Comparison of ENCODE assay signal across 16 cellular contexts in genomic region chr10:133058267-133059092, GRCh38. TPM values are rescaled to one million over a fixed set of nuclear protein-coding genes. Genes with fewer than 3 reads are reported as not detected.
DNase-seq lines count a peak whose midpoint lies in the region; ATAC-seq and TF ChIP-seq lines count a peak whose summit lies in the region.
"Had no signal": no experiment of that assay in that cellular context is flagged by ENCODE, and none has a peak within 500 bp of the region (broad histone marks: within the 10 kb centered on the region; RNA-seq: fewer than 3 reads in every experiment).

No MANE protein-coding gene starts in this region.

- no peak overlapping the region for H3K27ac Mint-ChIP-seq in activated naive CD4-positive, alpha-beta T cell treated with anti-CD3 and anti-CD28 coated beads, Interleukin-2, amount 50 U/mL, for 24 hours
- H3K27ac Mint-ChIP-seq in activated naive CD8-positive, alpha-beta T cell: no peak overlapping the region
- H3K27ac Mint-ChIP-seq in progenitor cell of endocrine pancreas (peak overlapping the region; percentile 22), endothelial cell (ENCODE audit: unreplicated experiment) (no peak overlapping the region)

- TF ChIP-seq CTCF in Loucy (conservative IDR thresholded peaks at IDR 0.05; ENCODE audit: low read length) (no peak), progenitor cell of endocrine pancreas (IDR thresholded peaks at IDR 0.05; ENCODE audit: unreplicated experiment) (no peak), endothelial cell (IDR thresholded peaks at IDR 0.05; ENCODE audit: unreplicated experiment) (no peak)

- no peaks in the 10 kb centered on the region for H3K27me3 ChIP-seq in Loucy (ENCODE audit: insufficient read depth, low read length, poor library complexity, severe bottlenecking)
- H3K27me3 ChIP-seq: vagina had no signal

- DNase-seq in activated naive CD4-positive, alpha-beta T cell treated with Interleukin-2 at 50 U/mL for 16 hours: no peak
- DNase-seq in progenitor cell of endocrine pancreas (ENCODE audit: low spot score, unreplicated experiment) (no peak), Ammon's horn (ENCODE audit: low spot score) (no peak), endothelial cell (ENCODE audit: low spot score) (no peak)
- DNase-seq: head of caudate nucleus; mesenchymal stem cell; NCI-H1092; NCI-H82; retina; stimulated activated CD4-positive, alpha-beta T cell treated with anti-CD3 and anti-CD28 coated beads, Interleukin-15, amount 100 ng/mL, for 24 hours had no signal

- H4K20me1 ChIP-seq in Loucy (ENCODE audit: insufficient read depth, low read length, poor library complexity, severe bottlenecking): no peaks in the 10 kb centered on the region

- H3K27me3 Mint-ChIP-seq in activated naive CD4-positive, alpha-beta T cell treated with anti-CD3 and anti-CD28 coated beads, Interleukin-2, amount 50 U/mL, for 24 hours: peaks cover 4% of the 10 kb centered on the region
- no peaks in the 10 kb centered on the region for H3K27me3 Mint-ChIP-seq in activated naive CD8-positive, alpha-beta T cell
- H3K27me3 Mint-ChIP-seq in progenitor cell of endocrine pancreas: peaks cover 7% of the 10 kb centered on the region
- H3K27me3 Mint-ChIP-seq in endothelial cell (ENCODE audit: unreplicated experiment): peaks cover 19% of the 10 kb centered on the region

- peak overlapping the region; percentile 1 for H3K4me3 Mint-ChIP-seq in activated naive CD4-positive, alpha-beta T cell treated with anti-CD3 and anti-CD28 coated beads, Interleukin-2, amount 50 U/mL, for 24 hours
- peak overlapping the region; percentile 12 for H3K4me3 Mint-ChIP-seq in activated naive CD8-positive, alpha-beta T cell
- H3K4me3 Mint-ChIP-seq in progenitor cell of endocrine pancreas (ENCODE audit: low read depth) (no peak overlapping the region), endothelial cell (ENCODE audit: unreplicated experiment) (no peak overlapping the region)

- no peaks in the 10 kb centered on the region for H3K79me2 ChIP-seq in Loucy (ENCODE audit: insufficient read depth, low read length)

- no peaks in the 10 kb centered on the region for H3F3A ChIP-seq in Loucy (ENCODE audit: low read depth)

- H3K36me3 ChIP-seq in Loucy (ENCODE audit: insufficient read depth, low read length): no peaks in the 10 kb centered on the region
- H3K36me3 ChIP-seq: vagina had no signal

- H2AFZ ChIP-seq in Loucy (ENCODE audit: low read length): 0 out of 2 replicates have a peak overlapping the region, but pooled peaks have one; percentile 40

- peaks cover 2% of the 10 kb centered on the region; the same call in 1 of the 2 replicates for H3K9me3 ChIP-seq in Loucy (ENCODE audit: insufficient read depth, low read depth, low read length)
- H3K9me3 ChIP-seq: vagina had no signal

- peak overlapping the region; percentile 47 for H3K4me3 ChIP-seq in Loucy (ENCODE audit: low read length, poor library complexity, severe bottlenecking)
- H3K4me3 ChIP-seq: vagina had no signal

- no peaks in the 10 kb centered on the region for H3K36me3 Mint-ChIP-seq in activated naive CD4-positive, alpha-beta T cell treated with anti-CD3 and anti-CD28 coated beads, Interleukin-2, amount 50 U/mL, for 24 hours
- no peaks in the 10 kb centered on the region for H3K36me3 Mint-ChIP-seq in activated naive CD8-positive, alpha-beta T cell
- H3K36me3 Mint-ChIP-seq in progenitor cell of endocrine pancreas (ENCODE audit: insufficient read depth): no peaks in the 10 kb centered on the region
- H3K36me3 Mint-ChIP-seq in endothelial cell (ENCODE audit: low read depth, unreplicated experiment): no peaks in the 10 kb centered on the region

- ATAC-seq in GM18502 (IDR thresholded peaks at IDR 0.05; ENCODE audit: poor library complexity, unreplicated experiment): no peak

- peak overlapping the region; percentile 58 for H3K4me2 ChIP-seq in Loucy (ENCODE audit: low read depth, low read length, poor library complexity, severe bottlenecking)

- no peaks in the 10 kb centered on the region for H3K9me2 ChIP-seq in Loucy (replicated peaks; ENCODE audit: low read depth, low read length)

- H3K4me1 Mint-ChIP-seq in activated naive CD4-positive, alpha-beta T cell treated with anti-CD3 and anti-CD28 coated beads, Interleukin-2, amount 50 U/mL, for 24 hours: peaks cover 14% of the 10 kb centered on the region
- H3K4me1 Mint-ChIP-seq in activated naive CD8-positive, alpha-beta T cell (ENCODE audit: low read depth): peaks cover 21% of the 10 kb centered on the region
- H3K4me1 Mint-ChIP-seq in progenitor cell of endocrine pancreas (ENCODE audit: low read depth): no peaks in the 10 kb centered on the region
- peaks cover 5% of the 10 kb centered on the region for H3K4me1 Mint-ChIP-seq in endothelial cell (ENCODE audit: unreplicated experiment)

- no peaks in the 10 kb centered on the region for H3K9me3 Mint-ChIP-seq in activated naive CD4-positive, alpha-beta T cell treated with anti-CD3 and anti-CD28 coated beads, Interleukin-2, amount 50 U/mL, for 24 hours
- no peaks in the 10 kb centered on the region for H3K9me3 Mint-ChIP-seq in activated naive CD8-positive, alpha-beta T cell (ENCODE audit: low read depth)
- no peaks in the 10 kb centered on the region for H3K9me3 Mint-ChIP-seq in progenitor cell of endocrine pancreas (ENCODE audit: low read depth)
- H3K9me3 Mint-ChIP-seq in endothelial cell (ENCODE audit: unreplicated experiment): no peaks in the 10 kb centered on the region

- peaks cover 3% of the 10 kb centered on the region for H3K4me1 ChIP-seq in Loucy (ENCODE audit: insufficient read depth, low read length, poor library complexity, severe bottlenecking)
- H3K4me1 ChIP-seq: vagina had no signal

- no peak overlapping the region for H3K9ac ChIP-seq in Loucy (ENCODE audit: low read depth, low read length, poor library complexity, severe bottlenecking)

RNA-seq across cellular contexts. Expression of gene ADGRA1, which starts 29.2 kb away (rescaled TPM):
- total RNA-seq in progenitor cell of endocrine pancreas: 1.1 and 1.2 TPM in 2 replicates
- not detected for total RNA-seq in endothelial cell (ENCODE audit: unreplicated experiment)
- total RNA-seq: bronchial epithelial cell had no signal

Comparison
In these comparisons a context has a peak if more than half of its experiments do, and no peak if none do; other contexts are left out.
1. H3K4me3 Mint-ChIP-seq: peak in activated naive CD4-positive, alpha-beta T cell treated with anti-CD3 and anti-CD28 coated beads, Interleukin-2, amount 50 U/mL, for 24 hours (single experiment) and activated naive CD8-positive, alpha-beta T cell (single experiment); none in progenitor cell of endocrine pancreas (single experiment) and endothelial cell (single experiment).